In genomic region chr1:206502403-206502802, GRCh38 we compare ENCODE assay signal across 2 cellular contexts.
TF ChIP-seq lines count a peak whose summit lies in the region.

No MANE protein-coding gene starts in this region.

TF ChIP-seq in HEK293, 187 proteins besides CTCF, POLR2A, EP300 and RAD21 (continued from another document):
- TF ChIP-seq ZSCAN16 (tag by site-specific recombination; IDR thresholded peaks at IDR 0.05): no peak
- TF ChIP-seq KLF16 (tag by site-specific recombination; IDR thresholded peaks at IDR 0.05): no peak
- TF ChIP-seq ZNF704 (tag by site-specific recombination; IDR thresholded peaks at IDR 0.05): no peak
- peak; percentile 70; the same call in 1 of the 2 replicates for TF ChIP-seq ZNF664 (tag by site-specific recombination; IDR thresholded peaks at IDR 0.05)
- no peak for TF ChIP-seq SCRT1 (tag by site-specific recombination; IDR thresholded peaks at IDR 0.05; ENCODE audit: borderline replicate concordance)
- TF ChIP-seq RBAK (tag by site-specific recombination; IDR thresholded peaks at IDR 0.05): no peak
- no peak for TF ChIP-seq ZNF670 (tag by site-specific recombination; IDR thresholded peaks at IDR 0.05; ENCODE audit: low read depth)
TF ChIP-seq in HEK293: peak in this region for 1.

TF ChIP-seq in K562, 482 proteins besides CTCF, POLR2A, EP300 and RAD21:
- TF ChIP-seq IRF1 (CRISPR knock-in tag; IDR thresholded peaks at IDR 0.05; ENCODE audit: borderline replicate concordance) (0 out of 2 replicates have a peak, but pooled peaks have one; percentile 3), THRB (CRISPR knock-in tag; conservative IDR thresholded peaks at IDR 0.05) (no peak), ZNF12 (CRISPR knock-in tag; IDR thresholded peaks at IDR 0.05) (no peak), ZNF707 (CRISPR knock-in tag; conservative IDR thresholded peaks at IDR 0.05) (no peak), SMARCC2 (IDR thresholded peaks at IDR 0.05; ENCODE audit: low read depth) (no peak), TFE3 (CRISPR knock-in tag; IDR thresholded peaks at IDR 0.05) (peak; percentile 90), TCFL5 (CRISPR knock-in tag; conservative IDR thresholded peaks at IDR 0.05) (no peak), MLLT1 (IDR thresholded peaks at IDR 0.05) (no peak), FOXK1 (CRISPR knock-in tag; IDR thresholded peaks at IDR 0.05; ENCODE audit: borderline replicate concordance) (0 out of 2 replicates have a peak, but pooled peaks have one; percentile 12), PHF20 (IDR thresholded peaks at IDR 0.05; ENCODE audit: partially characterized antibody) (no peak), STAT5A (IDR thresholded peaks at IDR 0.05; ENCODE audit: borderline replicate concordance, low read length) (no peak), ZBTB33 (CRISPR knock-in tag; IDR thresholded peaks at IDR 0.05) (no peak), DACH1 (IDR thresholded peaks at IDR 0.05; ENCODE audit: partially characterized antibody) (no peak), BRF2 (IDR thresholded peaks at IDR 0.05; ENCODE audit: borderline replicate concordance, insufficient read depth, insufficient read length) (no peak), RNF2 (IDR thresholded peaks at IDR 0.05) (no peak), ZFP91 (CRISPR knock-in tag; IDR thresholded peaks at IDR 0.05) (no peak)
